In the genomic region with DNA sequence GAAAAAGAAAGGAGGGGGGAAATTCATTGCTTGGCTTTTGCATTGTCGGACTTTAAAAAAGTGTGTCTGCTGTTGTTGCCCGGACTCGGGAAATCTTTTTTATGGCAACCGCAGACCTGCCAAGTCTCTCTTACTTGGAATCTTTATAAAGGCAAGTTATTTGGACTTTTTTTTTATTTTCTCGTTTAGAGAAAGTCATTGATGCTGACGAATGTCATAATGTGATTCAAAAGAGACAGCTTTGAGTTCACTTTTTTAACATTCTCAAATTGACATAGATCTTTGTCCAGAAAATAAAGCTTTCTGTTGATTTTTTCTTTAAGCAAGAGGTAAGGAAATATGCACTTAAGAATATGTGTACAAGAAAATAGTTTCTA, we compare ENCODE assay signal across 8 cellular contexts. TPM values are rescaled to one million over a fixed set of nuclear protein-coding genes. Genes with fewer than 3 reads are reported as not detected.
DNase-seq lines count a peak whose midpoint lies in the region; ATAC-seq lines count a peak whose summit lies in the region.

No MANE protein-coding gene starts in this region.

- peaks cover 52% of the 10 kb centered on the region for H3K27me3 Mint-ChIP-seq in stimulated activated naive CD8-positive, alpha-beta T cell treated with anti-CD3 and anti-CD28 coated beads, Interleukin-15, Interleukin-2, amounts not matched to agents 100 ng/mL and 50 ng/mL, for 24 hours
- peaks cover 56% of the 10 kb centered on the region for H3K27me3 Mint-ChIP-seq in dendritic cell treated with granulocyte-macrophage colony-stimulating factor and Interleukin-4, amounts not matched to agents 40 ng/mL and 50 ng/mL, for 4 days
- H3K27me3 Mint-ChIP-seq in naive thymus-derived CD8-positive, alpha-beta T cell = peaks cover 17 to 49% (median 31%) of the 10 kb centered on the region in 5 donors

- H3K9me3 Mint-ChIP-seq in stimulated activated naive CD8-positive, alpha-beta T cell treated with anti-CD3 and anti-CD28 coated beads, Interleukin-15, Interleukin-2, amounts not matched to agents 100 ng/mL and 50 ng/mL, for 24 hours = no peaks in the 10 kb centered on the region
- H3K9me3 Mint-ChIP-seq in dendritic cell treated with granulocyte-macrophage colony-stimulating factor and Interleukin-4, amounts not matched to agents 40 ng/mL and 50 ng/mL, for 4 days = no peaks in the 10 kb centered on the region
- H3K9me3 Mint-ChIP-seq in naive thymus-derived CD8-positive, alpha-beta T cell = peaks cover 0 to 13% (median 0%) of the 10 kb centered on the region in 9 donors

- no peaks in the 10 kb centered on the region for H3K36me3 Mint-ChIP-seq in stimulated activated naive CD8-positive, alpha-beta T cell treated with anti-CD3 and anti-CD28 coated beads, Interleukin-15, Interleukin-2, amounts not matched to agents 100 ng/mL and 50 ng/mL, for 24 hours (ENCODE audit: low read depth)
- H3K36me3 Mint-ChIP-seq in dendritic cell treated with granulocyte-macrophage colony-stimulating factor and Interleukin-4, amounts not matched to agents 40 ng/mL and 50 ng/mL, for 4 days (ENCODE audit: low read depth) = no peaks in the 10 kb centered on the region
- H3K36me3 Mint-ChIP-seq in naive thymus-derived CD8-positive, alpha-beta T cell = peaks cover 0 to 8% (median 7%) of the 10 kb centered on the region in 3 donors

- peaks cover 19% of the 10 kb centered on the region for H3K4me1 Mint-ChIP-seq in stimulated activated naive CD8-positive, alpha-beta T cell treated with anti-CD3 and anti-CD28 coated beads, Interleukin-15, Interleukin-2, amounts not matched to agents 100 ng/mL and 50 ng/mL, for 24 hours (ENCODE audit: low read depth)
- H3K4me1 Mint-ChIP-seq in dendritic cell treated with granulocyte-macrophage colony-stimulating factor and Interleukin-4, amounts not matched to agents 40 ng/mL and 50 ng/mL, for 4 days (ENCODE audit: low read depth) = peaks cover 14% of the 10 kb centered on the region
- peaks cover 4 to 23% (median 17%) of the 10 kb centered on the region in 4 donors for H3K4me1 Mint-ChIP-seq in naive thymus-derived CD8-positive, alpha-beta T cell

- intact Hi-C loops in dendritic cell treated with granulocyte-macrophage colony-stimulating factor and Interleukin-4, amounts not matched to agents 40 ng/mL and 50 ng/mL, for 4 days (cut with micrococcal nuclease) = loop anchor here (10.0 kb wide), 2 partner anchors 118 to 152 kb away; no protein-coding TSS in a partner anchor

- no peak overlapping the region for H3K27ac Mint-ChIP-seq in stimulated activated naive CD8-positive, alpha-beta T cell treated with anti-CD3 and anti-CD28 coated beads, Interleukin-15, Interleukin-2, amounts not matched to agents 100 ng/mL and 50 ng/mL, for 24 hours
- no peak overlapping the region for H3K27ac Mint-ChIP-seq in dendritic cell treated with granulocyte-macrophage colony-stimulating factor and Interleukin-4, amounts not matched to agents 40 ng/mL and 50 ng/mL, for 4 days
- H3K27ac Mint-ChIP-seq in naive thymus-derived CD8-positive, alpha-beta T cell = peak overlapping the region in 1 of 10 donors; percentile 30

- peak overlapping the region; percentile 39 for H3K4me3 Mint-ChIP-seq in stimulated activated naive CD8-positive, alpha-beta T cell treated with anti-CD3 and anti-CD28 coated beads, Interleukin-15, Interleukin-2, amounts not matched to agents 100 ng/mL and 50 ng/mL, for 24 hours
- peak overlapping the region; percentile 69 for H3K4me3 Mint-ChIP-seq in dendritic cell treated with granulocyte-macrophage colony-stimulating factor and Interleukin-4, amounts not matched to agents 40 ng/mL and 50 ng/mL, for 4 days
- H3K4me3 Mint-ChIP-seq in naive thymus-derived CD8-positive, alpha-beta T cell = peak overlapping the region; percentile 52 to 89 (median 70)

- no peak for DNase-seq in stimulated activated naive CD8-positive, alpha-beta T cell treated with anti-CD3 and anti-CD28 coated beads, Interleukin-15, Interleukin-2, amounts not matched to agents 100 U/mL and 50 U/mL, for 24 hours
- peak in 1 of 10 donors; percentile 6 for DNase-seq in naive thymus-derived CD8-positive, alpha-beta T cell
- DNase-seq in OCI-M1 (lab: John Stamatoyannopoulos, UW) (no peak), NOMO-1 treated with DMSO at 0.1 percent for 48 hours (lab: John Stamatoyannopoulos, UW; ENCODE audit: unreplicated experiment) (no peak)
- DNase-seq in activated CD8-positive, alpha-beta memory T cell treated with anti-CD3 and anti-CD28 coated beads, Interleukin-2, amount 50 U/mL, for 48 hours = no peak

- ATAC-seq in stimulated activated naive CD8-positive, alpha-beta T cell treated with anti-CD3 and anti-CD28 coated beads, Interleukin-15, Interleukin-2, amounts not matched to agents 100 U/mL and 50 U/mL, for 24 hours = no peak
- no peak for ATAC-seq in naive thymus-derived CD8-positive, alpha-beta T cell
- ATAC-seq in HG02763 (IDR thresholded peaks at IDR 0.05; ENCODE audit: unreplicated experiment) = no peak

- POLR2A ChIA-PET in naive thymus-derived CD8-positive, alpha-beta T cell (lab: Charles Lee) = no interaction called here

RNA-seq across cellular contexts. Expression of gene ZNF521, which starts 0.7 kb away (rescaled TPM):
- total RNA-seq in naive thymus-derived CD8-positive, alpha-beta T cell = under 1 TPM in 1 of 2 experiments, not detected in 1; 0.62 TPM
- not detected for polyA plus RNA-seq in naive thymus-derived CD8-positive, alpha-beta T cell
